ENCODE assay signal across 38 cellular contexts in the genomic region with DNA sequence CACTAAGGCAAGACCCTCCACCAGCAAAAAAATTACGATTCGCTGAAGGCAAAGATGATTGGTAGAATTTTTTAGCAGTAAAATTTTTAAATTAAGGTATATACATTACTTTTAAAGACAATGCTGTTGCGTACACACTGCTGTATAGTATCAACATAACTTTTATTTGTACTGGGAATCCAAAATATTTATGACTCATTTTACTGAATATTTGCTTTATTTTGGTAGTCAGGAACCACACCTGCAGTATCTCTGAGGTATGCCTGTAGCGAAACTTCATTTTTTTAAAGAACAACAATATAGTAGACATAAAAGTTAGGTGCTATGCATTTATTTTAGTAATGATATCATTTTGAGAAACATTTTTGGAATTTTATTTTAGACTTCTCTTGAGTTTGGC.
"Had no signal": no experiment of that assay in that cellular context is flagged by ENCODE, and none has a peak within 500 bp of the region (broad histone marks: within the 10 kb centered on the region; RNA-seq: fewer than 3 reads in every experiment).

No MANE protein-coding gene starts in this region.

- H3K4me1 ChIP-seq: adrenal gland, ascending aorta, breast epithelium had no signal

- H3K9me3 ChIP-seq: adrenal gland, body of pancreas, breast epithelium had no signal

- H3K27ac ChIP-seq: adrenal gland, ascending aorta, body of pancreas, brain microvascular endothelial cell, breast epithelium, cardiac muscle cell had no signal

- FAIRE-seq: astrocyte, bronchial epithelial cell had no signal

- H3K4me3 ChIP-seq: adrenal gland, ascending aorta, body of pancreas, breast epithelium, cardiac muscle cell had no signal

- H3K27me3 Mint-ChIP-seq: activated naive CD4-positive, alpha-beta T cell treated with anti-CD3 and anti-CD28 coated beads, Interleukin-2, amount 10 ng/mL, durations not matched to agents 7 days and 5 days; activated naive CD4-positive, alpha-beta T cell treated with anti-CD3 and anti-CD28 coated beads, Interleukin-2, amount 50 U/mL, for 24 hours; activated naive CD8-positive, alpha-beta T cell; activated naive CD8-positive, alpha-beta T cell treated with anti-CD3 and anti-CD28 coated beads for 36 hours; activated naive CD8-positive, alpha-beta T cell treated with anti-CD3 and anti-CD28 coated beads, Interleukin-2, amount 10 ng/mL, durations not matched to agents 7 days and 5 days; activated naive CD8-positive, alpha-beta T cell treated with anti-CD3 and anti-CD28 coated beads, Interleukin-2, amount 50 U/mL, for 24 hours; activated T-cell treated with anti-CD3 and anti-CD28 coated beads, Interleukin-2, amount 50 U/mL, for 24 hours; activated T-helper 17 cell treated with anti-CD3 and anti-CD28 coated beads, Interleukin-2, amount 50 U/mL, for 72 hours; central memory CD8-positive, alpha-beta T cell had no signal

- H3K9me3 Mint-ChIP-seq: activated naive CD4-positive, alpha-beta T cell treated with anti-CD3 and anti-CD28 coated beads, Interleukin-2, amount 50 U/mL, for 24 hours; activated T-helper 17 cell treated with anti-CD3 and anti-CD28 coated beads, Interleukin-2, amount 50 U/mL, for 72 hours; central memory CD8-positive, alpha-beta T cell had no signal

- H3K36me3 ChIP-seq: adrenal gland, ascending aorta, breast epithelium, cardiac muscle cell had no signal

- DNase-seq: activated effector memory CD4-positive, alpha-beta T cell treated with anti-CD3 and anti-CD28 coated beads, Interleukin-2, amount 50 U/mL, for 16 hours; activated effector memory CD4-positive, alpha-beta T cell treated with Interleukin-2 at 50 U/mL for 16 hours; activated gamma-delta T cell; activated gamma-delta T cell treated with Interleukin-2 at 50 U/mL for 16 hours; activated naive CD4-positive, alpha-beta T cell treated with anti-CD3 and anti-CD28 coated beads for 36 hours; activated naive CD4-positive, alpha-beta T cell treated with anti-CD3 and anti-CD28 coated beads, Interleukin-2, amount 10 ng/mL, durations not matched to agents 7 days and 5 days; activated naive CD4-positive, alpha-beta T cell treated with anti-CD3 and anti-CD28 coated beads, Interleukin-2, amount 50 U/mL, for 16 hours; activated naive CD4-positive, alpha-beta T cell treated with Interleukin-2 at 50 U/mL for 16 hours; activated naive CD8-positive, alpha-beta T cell treated with anti-CD3 and anti-CD28 coated beads for 36 hours; activated naive CD8-positive, alpha-beta T cell treated with anti-CD3 and anti-CD28 coated beads, Interleukin-2, amount 10 ng/mL, durations not matched to agents 7 days and 5 days; activated naive CD8-positive, alpha-beta T cell treated with anti-CD3 and anti-CD28 coated beads, Interleukin-2, amount 50 U/mL, for 24 hours; activated T-cell treated with anti-CD3 and anti-CD28 coated beads for 4 hours; activated T-cell treated with anti-CD3 and anti-CD28 coated beads, Interleukin-2, amount 50 U/mL, for 1 hour; activated T-cell treated with anti-CD3 and anti-CD28 coated beads, Interleukin-2, amount 50 U/mL, for 24 hours; activated T-cell treated with anti-CD3 and anti-CD28 coated beads, Interleukin-2, amount 50 U/mL, for 48 hours; activated T-cell treated with anti-CD3 and anti-CD28 coated beads, Interleukin-2, amount 50 U/mL, for 72 hours; adrenal gland; amniotic stem cell; amygdala; anterior cingulate cortex; aorta; body of pancreas; brain microvascular endothelial cell; caudate nucleus; central memory CD4-positive, alpha-beta T cell; cerebellar nuclear complex had no signal

- H3K27me3 ChIP-seq: adrenal gland, ascending aorta, body of pancreas, brain microvascular endothelial cell, breast epithelium, cardiac muscle cell had no signal

- H3K4me1 Mint-ChIP-seq: activated naive CD4-positive, alpha-beta T cell treated with anti-CD3 and anti-CD28 coated beads, Interleukin-2, amount 10 ng/mL, durations not matched to agents 7 days and 5 days; activated naive CD4-positive, alpha-beta T cell treated with anti-CD3 and anti-CD28 coated beads, Interleukin-2, amount 50 U/mL, for 24 hours; activated naive CD8-positive, alpha-beta T cell treated with anti-CD3 and anti-CD28 coated beads, Interleukin-2, amount 10 ng/mL, durations not matched to agents 7 days and 5 days; activated naive CD8-positive, alpha-beta T cell treated with anti-CD3 and anti-CD28 coated beads, Interleukin-2, amount 50 U/mL, for 24 hours; activated T-helper 17 cell treated with anti-CD3 and anti-CD28 coated beads, Interleukin-2, amount 50 U/mL, for 72 hours; brain had no signal

- ATAC-seq: activated naive CD4-positive, alpha-beta T cell treated with anti-CD3 and anti-CD28 coated beads, Interleukin-2, amount 50 U/mL, for 72 hours; activated naive CD8-positive, alpha-beta T cell treated with anti-CD3 and anti-CD28 coated beads, Interleukin-2, amount 50 U/mL, for 24 hours; activated T-cell treated with anti-CD3 and anti-CD28 coated beads, Interleukin-2, amount 50 U/mL, for 72 hours; activated T-helper 17 cell treated with anti-CD3 and anti-CD28 coated beads, Interleukin-2, amount 50 U/mL, for 72 hours; body of pancreas had no signal

- H3K4me3 Mint-ChIP-seq: activated naive CD4-positive, alpha-beta T cell treated with anti-CD3 and anti-CD28 coated beads for 36 hours; activated naive CD4-positive, alpha-beta T cell treated with anti-CD3 and anti-CD28 coated beads, Interleukin-2, amount 10 ng/mL, durations not matched to agents 7 days and 5 days; activated naive CD4-positive, alpha-beta T cell treated with anti-CD3 and anti-CD28 coated beads, Interleukin-2, amount 50 U/mL, for 24 hours; activated naive CD8-positive, alpha-beta T cell; activated naive CD8-positive, alpha-beta T cell treated with anti-CD3 and anti-CD28 coated beads for 36 hours; activated naive CD8-positive, alpha-beta T cell treated with anti-CD3 and anti-CD28 coated beads, Interleukin-2, amount 10 ng/mL, durations not matched to agents 7 days and 5 days; activated naive CD8-positive, alpha-beta T cell treated with anti-CD3 and anti-CD28 coated beads, Interleukin-2, amount 50 U/mL, for 24 hours; activated T-cell treated with anti-CD3 and anti-CD28 coated beads, Interleukin-2, amount 50 U/mL, for 24 hours; activated T-cell treated with anti-CD3 and anti-CD28 coated beads, Interleukin-2, amount 50 U/mL, for 72 hours; activated T-helper 1 cell treated with anti-CD3 and anti-CD28 coated beads, Interleukin-12 subunit alpha, Interleukin-12 subunit beta, Interleukin-2, Interleukin-4 antibody, amounts not matched to agents 30 ng/mL and 10 ng/mL and 1 ng/mL, durations not matched to agents 14 hours and 24 hours and 36 hours; activated T-helper 17 cell treated with anti-CD3 and anti-CD28 coated beads, Interleukin-2, amount 50 U/mL, for 72 hours; brain; central memory CD8-positive, alpha-beta T cell had no signal
